In genomic region chr22:37525746-37526350, GRCh38 we compare ENCODE assay signal across 23 cellular contexts. TPM values are rescaled to one million over a fixed set of nuclear protein-coding genes. Genes with fewer than 3 reads are reported as not detected.
A peak's percentile ranks its signal among the peaks of the same experiment; 100 is the strongest.
DNase-seq lines count a peak whose midpoint lies in the region; ATAC-seq, FAIRE-seq and TF ChIP-seq lines count a peak whose summit lies in the region.
"Had no signal": no experiment of that assay in that cellular context is flagged by ENCODE, and none has a peak within 500 bp of the region (broad histone marks: within the 10 kb centered on the region; RNA-seq: fewer than 3 reads in every experiment).

No MANE protein-coding gene starts in this region.

- H3K9me1 ChIP-seq in IMR-90 (ENCODE audit: insufficient read depth, low read length): peaks cover 22% of the 10 kb centered on the region

- no TSS peak for BruUV-seq in IMR-90 (replicated peaks; lab: Mats Ljungman, UMichigan)
- TSS peak; percentile 89 for BruUV-seq in mammary epithelial cell (replicated peaks; lab: Mats Ljungman, UMichigan)

- CTCF ChIA-PET in A549 (lab: Yijun Ruan, JAX): interaction anchor here (0.7 to 1.2 kb wide), 6 partner anchors 13 to 81 kb away, joined by 3 to 8 read pairs (median 4); no protein-coding TSS in a partner anchor
- CTCF ChIA-PET in IMR-90 (lab: Yijun Ruan, JAX): no interaction called here
- CTCF ChIA-PET in mammary epithelial cell (lab: Charles Lee; ENCODE audit: low non-redundant PET): interaction anchor here (0.5 kb wide), 1 partner anchor 266 kb away, joined by 3 read pairs; no protein-coding TSS in a partner anchor

- H3K4me1 ChIP-seq in A549 (peaks cover 29% of the 10 kb centered on the region), IMR-90 (ENCODE audit: control insufficient read depth, insufficient read depth, low read length) (peaks cover 15% of the 10 kb centered on the region), mammary epithelial cell (ENCODE audit: insufficient read depth, low read length) (peaks cover 32% of the 10 kb centered on the region), mesenchymal stem cell (ENCODE audit: control insufficient read depth, insufficient read depth, low read depth, low read length) (peaks cover 20% of the 10 kb centered on the region)

- H3K9ac ChIP-seq in IMR-90 (ENCODE audit: low read depth, low read length) (no peak overlapping the region), mammary epithelial cell (ENCODE audit: insufficient read depth, low read length) (peak overlapping the region; percentile 70), mesenchymal stem cell (ENCODE audit: low read length) (peak overlapping the region; percentile 50)

- H4K5ac ChIP-seq in IMR-90 (ENCODE audit: low read depth, low read length): peak overlapping the region; percentile 6; the same call in 1 of the 2 replicates

- H3K27ac ChIP-seq in A549: peak overlapping the region; percentile 89 to 90
- H3K27ac ChIP-seq in IMR-90 (ENCODE audit: insufficient read depth, low read length): peak overlapping the region; percentile 40
- peak overlapping the region; percentile 97 for H3K27ac ChIP-seq in mammary epithelial cell (ENCODE audit: insufficient read depth, low read depth, low read length)
- no peak overlapping the region for H3K27ac ChIP-seq in mesenchymal stem cell (ENCODE audit: low read length, poor library complexity, severe bottlenecking)
- H3K27ac ChIP-seq: right atrium auricular region had no signal

- peak overlapping the region; percentile 98 for H2BK15ac ChIP-seq in IMR-90 (ENCODE audit: low read depth, low read length)
- no peak overlapping the region for H2BK15ac ChIP-seq in mesenchymal stem cell (ENCODE audit: low read depth, poor library complexity, severe bottlenecking)

- peak overlapping the region in 1 of 2 experiments; percentile 81 for H2BK12ac ChIP-seq in mesenchymal stem cell (ENCODE audit: low read length in 2 of 2)

- H4K8ac ChIP-seq in IMR-90 (ENCODE audit: low read depth in 2 of 2, low read length in 2 of 2) (peak overlapping the region; percentile 93 to 98), mesenchymal stem cell (ENCODE audit: low read length) (no peak overlapping the region)

- TF ChIP-seq POLR2A in A549 (IDR thresholded peaks at IDR 0.05; ENCODE audit: low read length): no peak
- TF ChIP-seq POLR2A in IMR-90 (IDR thresholded peaks at IDR 0.05; ENCODE audit: low read depth, low read length): no peak

- H3K14ac ChIP-seq in IMR-90 (replicated peaks; ENCODE audit: low read depth, low read length) (peak overlapping the region; percentile 46), mesenchymal stem cell (ENCODE audit: low read length in 2 of 2) (no peak overlapping the region)

- intact Hi-C loops in IMR-90 (cut with micrococcal nuclease): no loop called here
- intact Hi-C loops in mammary epithelial cell (cut with micrococcal nuclease): loop anchor here (1.0 to 5.0 kb wide), 3 partner anchors 8 to 94 kb away; partner anchors contain the start of gene CDC42EP1

- POLR2A ChIA-PET in A549 (lab: Yijun Ruan, JAX) (no interaction called here), IMR-90 (lab: Charles Lee; ENCODE audit: unreplicated experiment) (no interaction called here)

- peak overlapping the region; percentile 93 for H3K4ac ChIP-seq in IMR-90 (ENCODE audit: low read depth, low read length)
- H3K4ac ChIP-seq in mesenchymal stem cell (ENCODE audit: low read depth in 1 of 2, low read length in 2 of 2): no peak overlapping the region

- WGBS in A549 (ENCODE audit: missing lambda C conversion rate): 62% methylated on average over 7 of the region's 7 CpGs
- no CpG with 5 or more reads among the region's 7 CpGs for WGBS in IMR-90 (ENCODE audit: extremely low coverage in 2 of 2, insufficient read length in 1 of 2), 2 experiments
- 4% methylated on average over 5 of the region's 7 CpGs for WGBS in mammary epithelial cell (ENCODE audit: low coverage, missing lambda C conversion rate)
- WGBS in mesenchymal stem cell: 73% methylated on average over 7 of the region's 7 CpGs

- no peak for FAIRE-seq in A549 (lab: Jason Lieb, UNC)
- FAIRE-seq: D721Med had no signal

- no peak for TF ChIP-seq EP300 in A549 (IDR thresholded peaks at IDR 0.05)

- in situ Hi-C loops in IMR-90 (cut with MboI; ENCODE audit: low sequenced_read_pairs): no loop called here
- in situ Hi-C loops in mammary epithelial cell (cut with MboI; ENCODE audit: low sequenced_read_pairs in 2 of 2): no loop called here

- H2BK5ac ChIP-seq in IMR-90 (ENCODE audit: low read depth, low read length, poor library complexity, severe bottlenecking) (peak overlapping the region; percentile 85), mesenchymal stem cell (ENCODE audit: low read depth, low read length, poor library complexity, severe bottlenecking) (no peak overlapping the region)

- no peaks in the 10 kb centered on the region for H3K79me2 ChIP-seq in mammary epithelial cell (ENCODE audit: insufficient read depth, low read length)

- H2AK5ac ChIP-seq in IMR-90 (ENCODE audit: low read depth, low read length): peak overlapping the region; percentile 99
- H2AK5ac ChIP-seq in mesenchymal stem cell (ENCODE audit: low read length, severe bottlenecking): no peak overlapping the region

- peak overlapping the region; percentile 85 for H2AK9ac ChIP-seq in IMR-90 (replicated peaks; ENCODE audit: low read depth, low read length, poor library complexity)

- H2AFZ ChIP-seq in IMR-90 (replicated peaks; ENCODE audit: low read length, poor library complexity) (peak overlapping the region; percentile 92), mammary epithelial cell (ENCODE audit: low read depth, low read length) (peak overlapping the region; percentile 40), mesenchymal stem cell (ENCODE audit: low read depth, low read length) (no peak overlapping the region)

- TF ChIP-seq CTCF in A549 (IDR thresholded peaks at IDR 0.05) (no peak), IMR-90 (conservative IDR thresholded peaks at IDR 0.05; ENCODE audit: low read depth, low read length) (no peak), mammary epithelial cell (conservative IDR thresholded peaks at IDR 0.05 in 1 of 2, IDR thresholded peaks at IDR 0.05 in 1 of 2; ENCODE audit: extremely low read depth in 1 of 2, insufficient read depth in 1 of 2, low read depth in 1 of 2, low read length in 2 of 2) (no peak)

- H4K20me1 ChIP-seq in IMR-90 (ENCODE audit: insufficient read depth, low read length) (no peaks in the 10 kb centered on the region), mammary epithelial cell (ENCODE audit: insufficient read depth, low read length) (no peaks in the 10 kb centered on the region)

- H3K9me3 ChIP-seq in A549: no peaks in the 10 kb centered on the region
- H3K9me3 ChIP-seq in IMR-90 (ENCODE audit: control insufficient read depth, insufficient read depth, low read length): no peaks in the 10 kb centered on the region
- no peaks in the 10 kb centered on the region for H3K9me3 ChIP-seq in mammary epithelial cell (replicated peaks; ENCODE audit: insufficient read depth, low read length)
- no peaks in the 10 kb centered on the region for H3K9me3 ChIP-seq in mesenchymal stem cell (ENCODE audit: control insufficient read depth, low read length)
- H3K9me3 ChIP-seq: gastroesophageal sphincter, right atrium auricular region had no signal

- TF ChIP-seq RAD21 in A549 (conservative IDR thresholded peaks at IDR 0.05 in 1 of 2, IDR thresholded peaks at IDR 0.05 in 1 of 2): no peak
- no peak for TF ChIP-seq RAD21 in IMR-90 (IDR thresholded peaks at IDR 0.05; ENCODE audit: low read length)

- H3K4me3 ChIP-seq in A549 (no peak overlapping the region), IMR-90 (ENCODE audit: insufficient read depth, low read depth, low read length) (no peak overlapping the region), mammary epithelial cell (replicated peaks in 1 of 3; ENCODE audit: insufficient read depth in 1 of 3, low read depth in 2 of 3, low read length in 3 of 3) (no peak overlapping the region), mesenchymal stem cell (ENCODE audit: insufficient read depth in 1 of 2, low read depth in 1 of 2, low read length in 2 of 2) (no peak overlapping the region)
- H3K4me3 ChIP-seq: gastroesophageal sphincter, right atrium auricular region had no signal

- peak overlapping the region; percentile 100 for H4K91ac ChIP-seq in IMR-90 (ENCODE audit: insufficient read depth, low read depth, low read length)
- H4K91ac ChIP-seq in mesenchymal stem cell (ENCODE audit: low read length): no peak overlapping the region

- peak overlapping the region; percentile 82 for H2BK20ac ChIP-seq in IMR-90 (ENCODE audit: low read depth, low read length)

- ATAC-seq in A549 (peak; percentile 27; a peak in 4 of 6 replicates), IMR-90 (ENCODE audit: low read depth) (peak; percentile 16), GM19463 (IDR thresholded peaks at IDR 0.05; ENCODE audit: unreplicated experiment) (no peak), GM18519 (IDR thresholded peaks at IDR 0.05; ENCODE audit: low FRiP score, unreplicated experiment) (no peak)

- H3K18ac ChIP-seq in IMR-90 (ENCODE audit: low read depth, low read length): peak overlapping the region; percentile 20; the same call in 1 of the 2 replicates
- peak overlapping the region in 1 of 2 experiments; percentile 61 for H3K18ac ChIP-seq in mesenchymal stem cell (ENCODE audit: low read depth in 1 of 2, low read length in 2 of 2)

- H2BK120ac ChIP-seq in IMR-90 (ENCODE audit: low read depth, low read length) (peak overlapping the region; percentile 86), mesenchymal stem cell (ENCODE audit: low read depth, low read length) (no peak overlapping the region)

- no peaks in the 10 kb centered on the region for H3K36me3 ChIP-seq in IMR-90 (ENCODE audit: control insufficient read depth, insufficient read depth, low read length)
- H3K36me3 ChIP-seq in mammary epithelial cell (ENCODE audit: insufficient read depth, low read length): no peaks in the 10 kb centered on the region
- H3K36me3 ChIP-seq in mesenchymal stem cell (ENCODE audit: control insufficient read depth in 1 of 2, insufficient read depth in 2 of 2, low read depth in 1 of 2, low read length in 2 of 2): no peaks in the 10 kb centered on the region
- H3K36me3 ChIP-seq: gastroesophageal sphincter, right atrium auricular region had no signal

- H3K23ac ChIP-seq in IMR-90 (ENCODE audit: low read depth, low read length) (peak overlapping the region; percentile 32; the same call in 1 of the 2 replicates), mesenchymal stem cell (ENCODE audit: low read length in 2 of 2) (no peak overlapping the region)

- dilution Hi-C loops in IMR-90 (cut with HindIII; ENCODE audit: low sequenced_read_pairs, unreplicated experiment) (no loop called here), mammary epithelial cell (cut with HindIII; ENCODE audit: low sequenced_read_pairs) (no loop called here)

- H3K27me3 ChIP-seq in IMR-90 (ENCODE audit: control insufficient read depth, insufficient read depth, low read length) (no peaks in the 10 kb centered on the region), mammary epithelial cell (ENCODE audit: insufficient read depth, low read length) (no peaks in the 10 kb centered on the region), mesenchymal stem cell (ENCODE audit: control insufficient read depth in 1 of 2, insufficient read depth in 1 of 2, low read length in 2 of 2) (no peaks in the 10 kb centered on the region)
- H3K27me3 ChIP-seq: right atrium auricular region had no signal

- H3K56ac ChIP-seq in IMR-90 (ENCODE audit: extremely low read depth, insufficient read depth, low read length): peak overlapping the region; percentile 39

- H3K79me1 ChIP-seq in IMR-90 (ENCODE audit: low read depth in 1 of 2, low read length in 2 of 2) (peaks cover 0 to 9% of the 10 kb centered on the region in 2 experiments; a peak in 1 of 4 replicates), mesenchymal stem cell (replicated peaks; ENCODE audit: low read length, poor library complexity, severe bottlenecking) (no peaks in the 10 kb centered on the region)

- H3K4me2 ChIP-seq in A549 (peak overlapping the region; percentile 84), IMR-90 (ENCODE audit: low read depth, low read length) (peak overlapping the region; percentile 15; the same call in 1 of the 2 replicates), mammary epithelial cell (ENCODE audit: insufficient read depth, low read depth, low read length) (peak overlapping the region; percentile 63), mesenchymal stem cell (ENCODE audit: low read length, poor library complexity, severe bottlenecking) (no peak overlapping the region)

- no peak for DNase-seq in A549 (ENCODE audit: low read depth in 1 of 2, low spot score in 1 of 2)
- DNase-seq in IMR-90: no peak
- DNase-seq in mammary epithelial cell: no peak
- no peak for DNase-seq in mesenchymal stem cell
- no peak for DNase-seq in effector CD4-positive, alpha-beta T cell
- DNase-seq in EL: no peak
- DNase-seq: MM.1S, naive B cell, NCI-H1436 treated with DMSO at 0.1 percent for 48 hours, NCI-H2171 treated with DMSO at 0.1 percent for 48 hours, NCI-H69, occipital lobe, SHP77 treated with DMSO at 0.1 percent for 48 hours had no signal

RNA-seq across cellular contexts. Expression of gene CARD10, which starts 6.6 kb away (rescaled TPM):
- polyA plus RNA-seq in A549 (2011; rRNA removed): 8.3 and 11.1 TPM in 2 replicates
- 16.0 and 23.0 TPM in 2 replicates for polyA plus RNA-seq in A549 (2012; cell fraction: cytosol; rRNA removed)
- polyA plus RNA-seq in A549 (2012; cell fraction: nucleus; rRNA removed): 52.8 and 67.1 TPM in 2 replicates
- polyA plus RNA-seq in A549 (2017; fragmentation: RNase III; extraction: RNeasy Plus Mini Kit Qiagen cat#74134 plus additional on column Dnase treatment): 14.1 to 16.1 TPM (median 15.3 TPM) in 3 replicates
- polyA minus RNA-seq in A549 (2011; rRNA and poly(A)+ RNA removed): 12.5 and 17.6 TPM in 2 replicates
- total RNA-seq in IMR-90 (2012; rRNA removed): 6.1 TPM in 2 replicates
- 18.4 and 19.8 TPM in 2 replicates for polyA plus RNA-seq in IMR-90 (2012; rRNA removed)
- polyA plus RNA-seq in IMR-90 (2012; cell fraction: cytosol; rRNA removed): 9.8 and 18.6 TPM in 2 replicates
- polyA plus RNA-seq in IMR-90 (2012; cell fraction: nucleus; rRNA removed; ENCODE audit: low replicate concordance): 23.8 and 66.7 TPM in 2 replicates
- 100 to 1,000 TPM in 1 of 2 donors, 10 to 100 TPM in 1; 62.0 to 152 TPM for total RNA-seq in mammary epithelial cell
- 71.0 TPM for polyA plus RNA-seq in mammary epithelial cell
- 118 TPM for polyA minus RNA-seq in mammary epithelial cell
- 3.1 TPM for polyA plus RNA-seq in mesenchymal stem cell (2013, experiment 1 of 2)
- 3.2 TPM for polyA plus RNA-seq in mesenchymal stem cell (2013, experiment 2 of 2)

RNA-seq across cellular contexts. Expression of gene CDC42EP1, which starts 34.4 kb away (rescaled TPM):
- polyA plus RNA-seq in A549 (2011; rRNA removed) (12.2 and 16.0 TPM in 2 replicates), A549 (2017; fragmentation: RNase III; extraction: RNeasy Plus Mini Kit Qiagen cat#74134 plus additional on column Dnase treatment) (20.2 to 21.5 TPM (median 20.3 TPM) in 3 replicates), IMR-90 (2012; rRNA removed) (47.3 and 59.2 TPM in 2 replicates), mammary epithelial cell (12.7 TPM)
- polyA plus RNA-seq in A549 (2012; cell fraction: cytosol; rRNA removed): 23.4 and 33.7 TPM in 2 replicates
- 21.3 and 29.9 TPM in 2 replicates for polyA plus RNA-seq in A549 (2012; cell fraction: nucleus; rRNA removed)
- polyA minus RNA-seq in A549 (2011; rRNA and poly(A)+ RNA removed): 9.8 and 15.0 TPM in 2 replicates
- total RNA-seq in IMR-90 (2012; rRNA removed) (4.7 and 6.1 TPM in 2 replicates), mammary epithelial cell (10 to 100 TPM; 17.5 to 98.4 TPM)
- 34.5 and 61.4 TPM in 2 replicates for polyA plus RNA-seq in IMR-90 (2012; cell fraction: cytosol; rRNA removed)
- 18.1 and 44.7 TPM in 2 replicates for polyA plus RNA-seq in IMR-90 (2012; cell fraction: nucleus; rRNA removed; ENCODE audit: low replicate concordance)
- polyA minus RNA-seq in mammary epithelial cell: 32.2 TPM
- polyA plus RNA-seq in mesenchymal stem cell (2013, experiment 1 of 2): 117 TPM
- polyA plus RNA-seq in mesenchymal stem cell (2013, experiment 2 of 2): 113 TPM

RNA-seq across cellular contexts. Expression of gene MFNG, which starts 39.7 kb away (rescaled TPM):
- polyA plus RNA-seq in A549 (2011; rRNA removed) (1.2 and 2.0 TPM in 2 replicates), A549 (2017; fragmentation: RNase III; extraction: RNeasy Plus Mini Kit Qiagen cat#74134 plus additional on column Dnase treatment) (1.7 to 1.8 TPM (median 1.7 TPM) in 3 replicates), IMR-90 (2012; rRNA removed) (0.15 and 0.24 TPM in 2 replicates), mammary epithelial cell (6.0 TPM)
- polyA plus RNA-seq in A549 (2012; cell fraction: cytosol; rRNA removed): 2.3 and 3.2 TPM in 2 replicates
- 18.4 and 23.7 TPM in 2 replicates for polyA plus RNA-seq in A549 (2012; cell fraction: nucleus; rRNA removed)
- 0.73 and 0.95 TPM in 2 replicates for polyA minus RNA-seq in A549 (2011; rRNA and poly(A)+ RNA removed)
- total RNA-seq in IMR-90 (2012; rRNA removed) (not detected in 2 replicates), mammary epithelial cell (10 to 100 TPM in 1 of 2 donors, 1 to 10 TPM in 1; 3.5 to 48.9 TPM)
- 0.08 and 0.34 TPM in 2 replicates for polyA plus RNA-seq in IMR-90 (2012; cell fraction: cytosol; rRNA removed)
- 0.91 and 1.7 TPM in 2 replicates for polyA plus RNA-seq in IMR-90 (2012; cell fraction: nucleus; rRNA removed; ENCODE audit: low replicate concordance)
- not detected for polyA minus RNA-seq in mammary epithelial cell
- polyA plus RNA-seq in mesenchymal stem cell (2013, experiment 1 of 2): 0.06 TPM
- polyA plus RNA-seq in mesenchymal stem cell (2013, experiment 2 of 2): 0.04 TPM
- total RNA-seq: A673 had no signal
- polyA plus RNA-seq: BJ had no signal

RNA-seq across cellular contexts. Expression of gene LGALS2, which starts 54.0 kb away (rescaled TPM):
- polyA plus RNA-seq in A549 (2011; rRNA removed) (1.1 and 2.0 TPM in 2 replicates), A549 (2017; fragmentation: RNase III; extraction: RNeasy Plus Mini Kit Qiagen cat#74134 plus additional on column Dnase treatment) (0.45 to 0.75 TPM (median 0.63 TPM) in 3 replicates), IMR-90 (2012; rRNA removed) (not detected in 2 replicates), mammary epithelial cell (not detected)
- 0.22 and 0.39 TPM in 2 replicates for polyA plus RNA-seq in A549 (2012; cell fraction: cytosol; rRNA removed)
- 0.14 TPM in 1 of 2 replicates, not detected in the other for polyA plus RNA-seq in A549 (2012; cell fraction: nucleus; rRNA removed)
- not detected in 2 replicates for polyA minus RNA-seq in A549 (2011; rRNA and poly(A)+ RNA removed)
- total RNA-seq in IMR-90 (2012; rRNA removed) (not detected in 2 replicates), mammary epithelial cell (not detected)
- polyA plus RNA-seq in IMR-90 (2012; cell fraction: cytosol; rRNA removed): not detected in 2 replicates
- polyA plus RNA-seq in IMR-90 (2012; cell fraction: nucleus; rRNA removed; ENCODE audit: low replicate concordance): not detected in 2 replicates
- not detected for polyA minus RNA-seq in mammary epithelial cell
- polyA plus RNA-seq in mesenchymal stem cell (2013, experiment 1 of 2): not detected
- polyA plus RNA-seq in mesenchymal stem cell (2013, experiment 2 of 2): not detected
- total RNA-seq: A673, cardiac septum, dermis blood vessel endothelial cell, gastroesophageal sphincter, occipital lobe, right atrium auricular region, ureter had no signal
- polyA plus RNA-seq: BJ had no signal

Comparison
In these comparisons a context has a peak if more than half of its experiments do, and no peak if none do; other contexts are left out.
1. ATAC-seq: peak in A549 (2 of 2) and IMR-90 (single experiment); none in GM19463 (single experiment) and GM18519 (single experiment).